ENCODE assay signal across 12 cellular contexts in the genomic region with DNA sequence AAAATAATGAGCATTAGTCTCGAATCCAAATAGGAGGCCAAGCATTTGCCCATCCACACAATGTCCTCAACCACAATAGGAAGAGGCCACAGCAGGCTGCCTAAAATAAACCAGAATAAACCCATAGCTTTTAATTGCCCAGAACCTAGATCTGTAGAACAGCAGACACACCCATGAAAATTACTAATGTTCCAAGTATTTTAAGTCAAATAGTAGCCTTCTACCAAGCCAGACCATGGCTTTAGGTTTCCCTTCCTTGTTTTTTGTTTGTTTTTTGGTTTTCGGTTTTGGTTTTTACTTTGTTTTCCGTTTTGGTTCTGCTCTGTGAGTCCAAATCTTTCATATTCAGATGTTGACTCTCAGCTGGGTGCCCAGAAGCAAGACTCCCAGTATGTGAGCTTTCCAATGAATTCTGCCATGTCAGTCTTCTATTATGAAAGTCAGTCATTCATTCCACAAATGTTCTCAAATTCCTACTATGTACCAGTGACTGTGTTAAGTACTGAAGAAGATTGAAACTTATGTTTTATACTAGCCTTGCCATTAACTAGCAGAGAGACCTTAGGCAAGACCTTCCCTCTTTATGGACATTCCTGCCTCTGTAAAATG. TPM values are rescaled to one million over a fixed set of nuclear protein-coding genes. Genes with fewer than 3 reads are reported as not detected.
DNase-seq lines count a peak whose midpoint lies in the region; ATAC-seq and TF ChIP-seq lines count a peak whose summit lies in the region.
"Had no signal": no experiment of that assay in that cellular context is flagged by ENCODE, and none has a peak within 500 bp of the region (broad histone marks: within the 10 kb centered on the region; RNA-seq: fewer than 3 reads in every experiment).

No MANE protein-coding gene starts in this region.

- no peak for TF ChIP-seq CTCF in OCI-LY3 (IDR thresholded peaks at IDR 0.05; ENCODE audit: low read depth, low read length)
- no peak for TF ChIP-seq CTCF in type B pancreatic cell (conservative IDR thresholded peaks at IDR 0.05)

- H3K27ac ChIP-seq in OCI-LY3 (ENCODE audit: low read length) = no peak overlapping the region
- no peak overlapping the region for H3K27ac ChIP-seq in aorta (ENCODE audit: low read depth in 1 of 2, low read length in 2 of 2)
- H3K27ac ChIP-seq: foreskin keratinocyte had no signal

- ATAC-seq in GM19351 (IDR thresholded peaks at IDR 0.05; ENCODE audit: unreplicated experiment) (peak; percentile 87), HG02870 (IDR thresholded peaks at IDR 0.05; ENCODE audit: unreplicated experiment) (peak; percentile 86), aorta (ENCODE audit: low FRiP score) (no peak)
- ATAC-seq in stimulated activated effector memory CD8-positive, alpha-beta T cell treated with anti-CD3 and anti-CD28 coated beads, Interleukin-12 subunit alpha, Interleukin-12 subunit beta, amount 100 ng/mL, for 72 hours = no peak
- ATAC-seq: foreskin keratinocyte had no signal

- peak overlapping the region; percentile 62 for H3K4me3 Mint-ChIP-seq in type B pancreatic cell
- no peak overlapping the region for H3K4me3 Mint-ChIP-seq in stimulated activated effector memory CD8-positive, alpha-beta T cell treated with anti-CD3 and anti-CD28 coated beads, Interleukin-12 subunit alpha, Interleukin-12 subunit beta, amount 100 ng/mL, for 72 hours
- H3K4me3 Mint-ChIP-seq: central memory CD8-positive, alpha-beta T cell; T-helper 1 cell treated with Interleukin-12 subunit alpha and Interleukin-12 subunit beta and Interleukin-4 antibody, amounts not matched to agents 30 μg/mL and 1 μg/mL, for 36 hours had no signal

- H3K79me2 ChIP-seq in OCI-LY3 (ENCODE audit: low read length) = no peaks in the 10 kb centered on the region

- no peak overlapping the region for H3K9ac ChIP-seq in OCI-LY3 (ENCODE audit: low read length)

- peak overlapping the region; percentile 48 for H3K4me2 ChIP-seq in OCI-LY3 (ENCODE audit: low read length)

- no peak overlapping the region for H2AFZ ChIP-seq in OCI-LY3 (ENCODE audit: low read depth, low read length)

- no peaks in the 10 kb centered on the region for H4K20me1 ChIP-seq in OCI-LY3 (ENCODE audit: insufficient read depth, low read length)

- H3K27me3 ChIP-seq in OCI-LY3 (ENCODE audit: low read depth, low read length) = no peaks in the 10 kb centered on the region
- no peaks in the 10 kb centered on the region for H3K27me3 ChIP-seq in aorta (ENCODE audit: control insufficient read depth in 1 of 2, insufficient read depth in 2 of 2, low read length in 1 of 2)
- H3K27me3 ChIP-seq: foreskin keratinocyte had no signal

- no peaks in the 10 kb centered on the region for H3K36me3 Mint-ChIP-seq in type B pancreatic cell
- no peaks in the 10 kb centered on the region for H3K36me3 Mint-ChIP-seq in stimulated activated effector memory CD8-positive, alpha-beta T cell treated with anti-CD3 and anti-CD28 coated beads, Interleukin-12 subunit alpha, Interleukin-12 subunit beta, amount 100 ng/mL, for 72 hours

- H3K27ac Mint-ChIP-seq in type B pancreatic cell = peak overlapping the region; percentile 86
- H3K27ac Mint-ChIP-seq in stimulated activated effector memory CD8-positive, alpha-beta T cell treated with anti-CD3 and anti-CD28 coated beads, Interleukin-12 subunit alpha, Interleukin-12 subunit beta, amount 100 ng/mL, for 72 hours = no peak overlapping the region
- H3K27ac Mint-ChIP-seq: T-helper 1 cell treated with Interleukin-12 subunit alpha and Interleukin-12 subunit beta and Interleukin-4 antibody, amounts not matched to agents 30 μg/mL and 1 μg/mL, for 36 hours had no signal

- intact Hi-C loops in aorta (cut with DNase I) = no loop called here

- 95 to 96% methylated on average over 3 of the region's 3 CpGs for WGBS in aorta, 2 donors

- H3K36me3 ChIP-seq in OCI-LY3 (replicated peaks; ENCODE audit: low read depth, low read length) = no peaks in the 10 kb centered on the region
- no peaks in the 10 kb centered on the region for H3K36me3 ChIP-seq in aorta (ENCODE audit: control insufficient read depth in 1 of 2, insufficient read depth in 2 of 2, low read length in 1 of 2)

- peaks cover 79% of the 10 kb centered on the region for H3K4me1 Mint-ChIP-seq in type B pancreatic cell (ENCODE audit: unreplicated experiment)
- H3K4me1 Mint-ChIP-seq in stimulated activated effector memory CD8-positive, alpha-beta T cell treated with anti-CD3 and anti-CD28 coated beads, Interleukin-12 subunit alpha, Interleukin-12 subunit beta, amount 100 ng/mL, for 72 hours = no peaks in the 10 kb centered on the region
- H3K4me1 Mint-ChIP-seq: central memory CD8-positive, alpha-beta T cell had no signal

- H3K27me3 Mint-ChIP-seq in type B pancreatic cell = no peaks in the 10 kb centered on the region

- peaks cover 12% of the 10 kb centered on the region for H3K4me1 ChIP-seq in OCI-LY3 (ENCODE audit: low read length)
- H3K4me1 ChIP-seq in aorta (ENCODE audit: control insufficient read depth in 1 of 2, insufficient read depth in 2 of 2, low read length in 2 of 2) = no peaks in the 10 kb centered on the region

- no peaks in the 10 kb centered on the region for H3K9me3 ChIP-seq in OCI-LY3 (ENCODE audit: insufficient read depth, low read length)
- no peaks in the 10 kb centered on the region for H3K9me3 ChIP-seq in aorta (ENCODE audit: control insufficient read depth, low read length)

- H3K9me3 Mint-ChIP-seq in type B pancreatic cell = no peaks in the 10 kb centered on the region
- no peaks in the 10 kb centered on the region for H3K9me3 Mint-ChIP-seq in stimulated activated effector memory CD8-positive, alpha-beta T cell treated with anti-CD3 and anti-CD28 coated beads, Interleukin-12 subunit alpha, Interleukin-12 subunit beta, amount 100 ng/mL, for 72 hours
- H3K9me3 Mint-ChIP-seq: central memory CD8-positive, alpha-beta T cell; T-helper 1 cell treated with Interleukin-12 subunit alpha and Interleukin-12 subunit beta and Interleukin-4 antibody, amounts not matched to agents 30 μg/mL and 1 μg/mL, for 36 hours had no signal

- DNase-seq in type B pancreatic cell (ENCODE audit: extremely low spot score, unreplicated experiment) = no peak
- no peak for DNase-seq in stimulated activated effector memory CD8-positive, alpha-beta T cell treated with anti-CD3 and anti-CD28 coated beads, Interleukin-12 subunit alpha, Interleukin-12 subunit beta, amount 100 ng/mL, for 72 hours (ENCODE audit: low spot score in 2 of 2)
- DNase-seq in aorta = no peak
- DNase-seq in cerebellar nuclear complex (lab: John Stamatoyannopoulos, UW) = no peak
- DNase-seq: foreskin keratinocyte, mammary epithelial cell had no signal

- H3K4me3 ChIP-seq in OCI-LY3 (ENCODE audit: low read length) = peak overlapping the region; percentile 4; the same call in 1 of the 2 replicates
- H3K4me3 ChIP-seq in aorta (ENCODE audit: low read length in 2 of 2) = no peak overlapping the region

RNA-seq across cellular contexts. Expression of a gene that starts 57.8 kb away (rescaled TPM):
- total RNA-seq in type B pancreatic cell (ENCODE audit: low replicate concordance) (36.7 and 219 TPM in 2 replicates), aorta (100 to 1,000 TPM in 1 of 2 donors, 10 to 100 TPM in 1; 45.1 to 164 TPM)
- 1 to 10 TPM; 6.6 to 8.5 TPM for polyA plus RNA-seq in aorta
- total RNA-seq: NCI-H460 had no signal

Comparison
In these comparisons a context has a peak if more than half of its experiments do, and no peak if none do; other contexts are left out.
1. ATAC-seq: peak in GM19351 (single experiment) and HG02870 (single experiment); none in stimulated activated effector memory CD8-positive, alpha-beta T cell treated with anti-CD3 and anti-CD28 coated beads, Interleukin-12 subunit alpha, Interleukin-12 subunit beta, amount 100 ng/mL, for 72 hours (single experiment) and aorta (single experiment).